ENCODE assay signal across 8 cellular contexts in the genomic region with DNA sequence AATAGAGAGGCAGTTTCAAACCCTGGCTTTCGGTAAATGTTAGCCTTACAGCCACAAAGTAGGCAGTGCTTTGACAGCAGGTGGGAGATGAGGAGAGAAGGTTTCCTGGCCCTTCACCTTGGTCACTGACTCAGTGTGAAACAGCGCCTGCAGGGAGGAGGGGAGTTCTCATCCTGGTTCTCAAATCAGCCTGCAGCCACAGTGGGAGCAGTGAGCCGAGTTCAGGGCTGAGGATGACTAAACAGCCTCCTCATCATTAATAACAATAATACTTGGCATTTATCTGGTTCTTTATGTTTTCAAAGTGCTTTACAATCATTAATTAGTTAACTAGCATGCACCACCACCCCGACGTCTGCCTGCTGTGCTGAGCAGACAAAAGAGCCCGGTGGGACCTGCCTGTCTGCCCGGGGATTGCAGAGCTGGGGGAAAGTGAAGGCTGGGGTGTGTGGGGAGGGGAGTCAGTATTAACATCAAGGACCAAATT. TPM values are rescaled to one million over a fixed set of nuclear protein-coding genes. Genes with fewer than 3 reads are reported as not detected.
A peak's percentile ranks its signal among the peaks of the same experiment; 100 is the strongest.
DNase-seq lines count a peak whose midpoint lies in the region; ATAC-seq and TF ChIP-seq lines count a peak whose summit lies in the region.

No MANE protein-coding gene starts in this region.

- DNase-seq in central memory CD8-positive, alpha-beta T cell (ENCODE audit: low spot score in 2 of 2) = no peak
- DNase-seq in posterior vena cava (ENCODE audit: low spot score) (no peak), hippocampal formation (lab: John Stamatoyannopoulos, UW) (no peak), nephron progenitor cell (no peak), SW 1271 (lab: John Stamatoyannopoulos, UW) (no peak)

- H3K9me3 Mint-ChIP-seq in central memory CD8-positive, alpha-beta T cell = no peaks in the 10 kb centered on the region
- H3K9me3 Mint-ChIP-seq in nephron progenitor cell = no peaks in the 10 kb centered on the region

- intact Hi-C loops in posterior vena cava (cut with DNase I) = no loop called here

- no peak overlapping the region for H3K27ac Mint-ChIP-seq in central memory CD8-positive, alpha-beta T cell (ENCODE audit: low read depth)
- H3K27ac Mint-ChIP-seq in nephron progenitor cell = no peak overlapping the region

- ATAC-seq in GM18498 (IDR thresholded peaks at IDR 0.05; ENCODE audit: unreplicated experiment) (peak; percentile 27), GM21390 (IDR thresholded peaks at IDR 0.05; ENCODE audit: unreplicated experiment) (peak; percentile 34), HG03442 (IDR thresholded peaks at IDR 0.05; ENCODE audit: unreplicated experiment) (peak; percentile 22)
- ATAC-seq in central memory CD8-positive, alpha-beta T cell (replicated peaks; ENCODE audit: extremely low read depth, poor library complexity, severe bottlenecking) = no peak

- peaks cover 62% of the 10 kb centered on the region for H3K4me1 Mint-ChIP-seq in central memory CD8-positive, alpha-beta T cell
- peaks cover 59% of the 10 kb centered on the region for H3K4me1 Mint-ChIP-seq in nephron progenitor cell

- no peaks in the 10 kb centered on the region for H3K27me3 Mint-ChIP-seq in central memory CD8-positive, alpha-beta T cell
- H3K27me3 Mint-ChIP-seq in nephron progenitor cell (ENCODE audit: low read depth, poor library complexity) = no peaks in the 10 kb centered on the region

- no peak for TF ChIP-seq CTCF in nephron progenitor cell (IDR thresholded peaks at IDR 0.05)

- H3K36me3 Mint-ChIP-seq in central memory CD8-positive, alpha-beta T cell (ENCODE audit: insufficient read depth) = peaks cover 5% of the 10 kb centered on the region
- no peaks in the 10 kb centered on the region for H3K36me3 Mint-ChIP-seq in nephron progenitor cell (ENCODE audit: low read depth)

- H3K4me3 Mint-ChIP-seq in central memory CD8-positive, alpha-beta T cell = peak overlapping the region; percentile 27
- no peak overlapping the region for H3K4me3 Mint-ChIP-seq in nephron progenitor cell

RNA-seq across cellular contexts. Expression of gene PRDM1, which starts 59.6 kb away (rescaled TPM):
- total RNA-seq in posterior vena cava = 1 to 10 TPM; 2.4 to 2.9 TPM
